ENCODE assay signal across 8 cellular contexts in genomic region chr1:246566808-246567154, GRCh38. TPM values are rescaled to one million over a fixed set of nuclear protein-coding genes. Genes with fewer than 3 reads are reported as not detected.
A peak's percentile ranks its signal among the peaks of the same experiment; 100 is the strongest.
DNase-seq lines count a peak whose midpoint lies in the region; ATAC-seq and TF ChIP-seq lines count a peak whose summit lies in the region.

No MANE protein-coding gene starts in this region.

- H3K9me2 ChIP-seq in Loucy (replicated peaks; ENCODE audit: low read depth, low read length), result no peaks in the 10 kb centered on the region

- ATAC-seq in GM21737 (IDR thresholded peaks at IDR 0.05; ENCODE audit: unreplicated experiment), result peak; percentile 25
- ATAC-seq in stimulated activated naive CD8-positive, alpha-beta T cell treated with anti-CD3 and anti-CD28 coated beads, Interleukin-15, Interleukin-2, amounts not matched to agents 100 U/mL and 50 U/mL, for 24 hours, result peak; percentile 2

- peaks cover 57% of the 10 kb centered on the region for H3K4me1 ChIP-seq in Loucy (ENCODE audit: insufficient read depth, low read length, poor library complexity, severe bottlenecking)

- no peaks in the 10 kb centered on the region for H3K27me3 Mint-ChIP-seq in MCF 10A (ENCODE audit: insufficient read depth, unreplicated experiment)

- peak overlapping the region; percentile 97 for H2AFZ ChIP-seq in Loucy (ENCODE audit: low read length)

- H3K4me2 ChIP-seq in Loucy (ENCODE audit: low read depth, low read length, poor library complexity, severe bottlenecking), result peak overlapping the region; percentile 71

- peak overlapping the region; percentile 91 for H3K9ac ChIP-seq in Loucy (ENCODE audit: low read depth, low read length, poor library complexity, severe bottlenecking)

- H3K79me2 ChIP-seq in Loucy (ENCODE audit: insufficient read depth, low read length), result peaks cover 92% of the 10 kb centered on the region

- CTCF ChIA-PET in MCF 10A (lab: Yijun Ruan, JAX), result interaction anchor here (0.6 to 1.7 kb wide), 17 partner anchors 8 to 1730 kb away, joined by 3 to 10 read pairs (median 4); no protein-coding TSS in a partner anchor

- peaks cover 3% of the 10 kb centered on the region; the same call in 1 of the 2 replicates for H3F3A ChIP-seq in Loucy (ENCODE audit: low read depth)

- BruUV-seq in MCF 10A (replicated peaks; lab: Mats Ljungman, UMichigan), result no TSS peak

- peak overlapping the region; percentile 89 for H3K27ac ChIP-seq in layer of hippocampus (ENCODE audit: low read depth, low read length)

- no peaks in the 10 kb centered on the region for H3K9me3 ChIP-seq in Loucy (ENCODE audit: insufficient read depth, low read depth, low read length)

- DNase-seq in NCI-H2227 treated with DMSO at 0.1 percent for 48 hours (lab: John Stamatoyannopoulos, UW) (peak; percentile 81), NCI-H2227 (lab: John Stamatoyannopoulos, UW; ENCODE audit: unreplicated experiment) (no peak), MCF 10A (ENCODE audit: unreplicated experiment) (no peak), mesenteric fat pad (ENCODE audit: low spot score) (no peak)
- DNase-seq in stimulated activated naive CD8-positive, alpha-beta T cell treated with anti-CD3 and anti-CD28 coated beads, Interleukin-15, Interleukin-2, amounts not matched to agents 100 U/mL and 50 U/mL, for 24 hours, result no peak

- POLR2A ChIA-PET in MCF 10A (lab: Yijun Ruan, JAX), result interaction anchor here (0.5 to 4.0 kb wide), 35 partner anchors 8 to 1731 kb away, joined by 3 to 50 read pairs (median 5); partner anchors contain the start of genes AHCTF1, COX20, SCCPDH and SMYD3

- H3K36me3 Mint-ChIP-seq in MCF 10A (ENCODE audit: insufficient read depth, unreplicated experiment), result peaks cover 53% of the 10 kb centered on the region

- H3K4me1 Mint-ChIP-seq in MCF 10A (ENCODE audit: insufficient read depth, unreplicated experiment), result peaks cover 34% of the 10 kb centered on the region

- peak overlapping the region; percentile 97 for H3K27ac Mint-ChIP-seq in MCF 10A (ENCODE audit: low read depth, unreplicated experiment)

- H3K4me3 Mint-ChIP-seq in MCF 10A (ENCODE audit: unreplicated experiment), result peak overlapping the region; percentile 93

- H3K36me3 ChIP-seq in Loucy (ENCODE audit: insufficient read depth, low read length), result no peaks in the 10 kb centered on the region

- peak overlapping the region; percentile 90 for H3K4me3 ChIP-seq in Loucy (ENCODE audit: low read length, poor library complexity, severe bottlenecking)

- TF ChIP-seq CTCF in Loucy (conservative IDR thresholded peaks at IDR 0.05; ENCODE audit: low read length), result 0 out of 2 replicates have a peak, but pooled peaks have one; percentile 13
- TF ChIP-seq CTCF in MCF 10A (IDR thresholded peaks at IDR 0.05; ENCODE audit: unreplicated experiment), result no peak

- H4K20me1 ChIP-seq in Loucy (ENCODE audit: insufficient read depth, low read length, poor library complexity, severe bottlenecking), result peaks cover 32% of the 10 kb centered on the region

- H3K27me3 ChIP-seq in Loucy (ENCODE audit: insufficient read depth, low read length, poor library complexity, severe bottlenecking) (no peaks in the 10 kb centered on the region), layer of hippocampus (ENCODE audit: control insufficient read depth, insufficient read depth, low read length) (no peaks in the 10 kb centered on the region)

- no peaks in the 10 kb centered on the region for H3K9me3 Mint-ChIP-seq in MCF 10A (ENCODE audit: unreplicated experiment)

- intact Hi-C loops in MCF 10A (cut with micrococcal nuclease), result loop anchor here (1.0 to 5.0 kb wide), 7 partner anchors 21 to 201 kb away; no protein-coding TSS in a partner anchor

RNA-seq across cellular contexts. Expression of gene CNST, which starts 0.5 kb away (rescaled TPM):
- total RNA-seq in MCF 10A (2022) (44.8 and 48.3 TPM in 2 replicates), mesenteric fat pad (27.5 TPM)

RNA-seq across cellular contexts. Expression of gene TFB2M, which starts 0.7 kb away (rescaled TPM):
- total RNA-seq in MCF 10A (2022) (38.3 and 52.0 TPM in 2 replicates), mesenteric fat pad (12.7 TPM)

RNA-seq across cellular contexts. Expression of gene SMYD3, which starts 59.7 kb away (rescaled TPM):
- total RNA-seq in MCF 10A (2022) (21.4 and 26.9 TPM in 2 replicates), mesenteric fat pad (12.4 TPM)
